In genomic region chr10:125061557-125062243, GRCh38 we compare ENCODE assay signal across 8 cellular contexts.
DNase-seq lines count a peak whose midpoint lies in the region; ATAC-seq and TF ChIP-seq lines count a peak whose summit lies in the region.

No MANE protein-coding gene starts in this region.

- H3K4me3 Mint-ChIP-seq in brain: no peak overlapping the region
- no peak overlapping the region for H3K4me3 Mint-ChIP-seq in naive thymus-derived CD4-positive, alpha-beta T cell
- H3K4me3 Mint-ChIP-seq in activated CD8-positive, alpha-beta memory T cell treated with anti-CD3 and anti-CD28 coated beads, Interleukin-2, amount 10 ng/mL, durations not matched to agents 7 days and 5 days: no peak overlapping the region
- H3K4me3 Mint-ChIP-seq in activated naive CD8-positive, alpha-beta T cell treated with anti-CD3 and anti-CD28 coated beads for 36 hours: no peak overlapping the region

- H3K4me1 ChIP-seq in naive thymus-derived CD4-positive, alpha-beta T cell (ENCODE audit: control insufficient read depth in 2 of 2, insufficient read depth in 2 of 2, low read length in 2 of 2): no peaks in the 10 kb centered on the region
- peaks cover 20% of the 10 kb centered on the region for H3K4me1 ChIP-seq in foreskin keratinocyte

- H3K27me3 Mint-ChIP-seq in brain: no peaks in the 10 kb centered on the region
- H3K27me3 Mint-ChIP-seq in naive thymus-derived CD4-positive, alpha-beta T cell: peaks cover 0 to 12% (median 7%) of the 10 kb centered on the region in 5 donors
- peaks cover 73% of the 10 kb centered on the region for H3K27me3 Mint-ChIP-seq in activated CD8-positive, alpha-beta memory T cell treated with anti-CD3 and anti-CD28 coated beads, Interleukin-2, amount 10 ng/mL, durations not matched to agents 7 days and 5 days
- peaks cover 67% of the 10 kb centered on the region for H3K27me3 Mint-ChIP-seq in activated naive CD8-positive, alpha-beta T cell treated with anti-CD3 and anti-CD28 coated beads for 36 hours

- intact Hi-C loops in naive thymus-derived CD4-positive, alpha-beta T cell (cut with micrococcal nuclease): no loop called here

- peaks cover 29% of the 10 kb centered on the region for H3K36me3 Mint-ChIP-seq in brain
- peaks cover 0 to 3% (median 0%) of the 10 kb centered on the region in 5 donors for H3K36me3 Mint-ChIP-seq in naive thymus-derived CD4-positive, alpha-beta T cell
- H3K36me3 Mint-ChIP-seq in activated CD8-positive, alpha-beta memory T cell treated with anti-CD3 and anti-CD28 coated beads, Interleukin-2, amount 10 ng/mL, durations not matched to agents 7 days and 5 days: no peaks in the 10 kb centered on the region
- no peaks in the 10 kb centered on the region for H3K36me3 Mint-ChIP-seq in activated naive CD8-positive, alpha-beta T cell treated with anti-CD3 and anti-CD28 coated beads for 36 hours

- DNase-seq in AG04450 (ENCODE audit: low read depth, low spot score) (no peak), foreskin keratinocyte (no peak)
- DNase-seq in naive thymus-derived CD4-positive, alpha-beta T cell: no peak
- no peak for DNase-seq in activated CD8-positive, alpha-beta memory T cell treated with anti-CD3 and anti-CD28 coated beads, Interleukin-2, amount 10 ng/mL, durations not matched to agents 7 days and 5 days
- DNase-seq in activated naive CD8-positive, alpha-beta T cell treated with anti-CD3 and anti-CD28 coated beads for 36 hours: no peak

- no peaks in the 10 kb centered on the region; the same call in 1 of the 2 replicates for H3K9me3 ChIP-seq in AG04450 (ENCODE audit: control insufficient read depth, insufficient read depth, low read length)
- H3K9me3 ChIP-seq in naive thymus-derived CD4-positive, alpha-beta T cell (ENCODE audit: control insufficient read depth in 2 of 3, low read length in 3 of 3): no peaks in the 10 kb centered on the region

- peak; percentile 37 for ATAC-seq in HG02973 (IDR thresholded peaks at IDR 0.05; ENCODE audit: unreplicated experiment)
- peak; percentile 57 for ATAC-seq in naive thymus-derived CD4-positive, alpha-beta T cell
- ATAC-seq in activated CD8-positive, alpha-beta memory T cell treated with anti-CD3 and anti-CD28 coated beads, Interleukin-2, amount 10 ng/mL, durations not matched to agents 7 days and 5 days: no peak
- no peak for ATAC-seq in HG03045 (IDR thresholded peaks at IDR 0.05; ENCODE audit: unreplicated experiment)
- no peak for ATAC-seq in foreskin keratinocyte

- H3K27ac ChIP-seq in AG04450 (ENCODE audit: low read depth, low read length) (peak overlapping the region; percentile 70), foreskin keratinocyte (no peak overlapping the region)
- no peak overlapping the region for H3K27ac ChIP-seq in naive thymus-derived CD4-positive, alpha-beta T cell (ENCODE audit: low read depth, low read length)

- POLR2A ChIA-PET in AG04450 (lab: Yijun Ruan, JAX): interaction anchor here (0.6 kb wide), 1 partner anchor 62 kb away, joined by 4 read pairs; no protein-coding TSS in a partner anchor
- POLR2A ChIA-PET in naive thymus-derived CD4-positive, alpha-beta T cell (lab: Charles Lee): no interaction called here

- CTCF ChIA-PET in AG04450 (lab: Charles Lee): interaction anchor here (0.5 to 4.1 kb wide), 25 partner anchors 8 to 771 kb away, joined by 3 to 86 read pairs (median 3); no protein-coding TSS in a partner anchor
- CTCF ChIA-PET in naive thymus-derived CD4-positive, alpha-beta T cell (lab: Charles Lee): no interaction called here
- CTCF ChIA-PET in activated CD8-positive, alpha-beta memory T cell treated with anti-CD3 and anti-CD28 coated beads, Interleukin-2, amount 10 ng/mL, durations not matched to agents 7 days and 5 days (lab: Charles Lee): interaction anchor here (1.0 to 1.6 kb wide), 6 partner anchors 12 to 531 kb away, joined by 3 to 9 read pairs (median 4); no protein-coding TSS in a partner anchor

- peaks cover 94% of the 10 kb centered on the region for H3K4me1 Mint-ChIP-seq in brain
- peaks cover 12 to 27% (median 16%) of the 10 kb centered on the region in 7 donors for H3K4me1 Mint-ChIP-seq in naive thymus-derived CD4-positive, alpha-beta T cell
- H3K4me1 Mint-ChIP-seq in activated CD8-positive, alpha-beta memory T cell treated with anti-CD3 and anti-CD28 coated beads, Interleukin-2, amount 10 ng/mL, durations not matched to agents 7 days and 5 days: peaks cover 15% of the 10 kb centered on the region
- H3K4me1 Mint-ChIP-seq in activated naive CD8-positive, alpha-beta T cell treated with anti-CD3 and anti-CD28 coated beads for 36 hours: peaks cover 18% of the 10 kb centered on the region

- peaks cover 0 to 13% (median 4%) of the 10 kb centered on the region in 5 experiments for H3K9me3 Mint-ChIP-seq in brain
- no peaks in the 10 kb centered on the region for H3K9me3 Mint-ChIP-seq in naive thymus-derived CD4-positive, alpha-beta T cell
- no peaks in the 10 kb centered on the region for H3K9me3 Mint-ChIP-seq in activated CD8-positive, alpha-beta memory T cell treated with anti-CD3 and anti-CD28 coated beads, Interleukin-2, amount 10 ng/mL, durations not matched to agents 7 days and 5 days (ENCODE audit: low read depth)
- H3K9me3 Mint-ChIP-seq in activated naive CD8-positive, alpha-beta T cell treated with anti-CD3 and anti-CD28 coated beads for 36 hours: no peaks in the 10 kb centered on the region

- H3K4me3 ChIP-seq in AG04450 (ENCODE audit: low read depth, low read length): no peak overlapping the region
- H3K4me3 ChIP-seq in naive thymus-derived CD4-positive, alpha-beta T cell (ENCODE audit: low read length): no peak overlapping the region

- H3K27me3 ChIP-seq in AG04450 (ENCODE audit: control insufficient read depth, insufficient read depth, low read length): no peaks in the 10 kb centered on the region
- H3K27me3 ChIP-seq in naive thymus-derived CD4-positive, alpha-beta T cell (ENCODE audit: control insufficient read depth in 2 of 2, insufficient read depth in 2 of 2, low read length in 2 of 2): no peaks in the 10 kb centered on the region
- no peaks in the 10 kb centered on the region for H3K27me3 ChIP-seq in foreskin keratinocyte

- H3K27ac Mint-ChIP-seq in brain: peak overlapping the region; percentile 25 to 99 (median 59)
- H3K27ac Mint-ChIP-seq in naive thymus-derived CD4-positive, alpha-beta T cell: no peak overlapping the region
- no peak overlapping the region for H3K27ac Mint-ChIP-seq in activated CD8-positive, alpha-beta memory T cell treated with anti-CD3 and anti-CD28 coated beads, Interleukin-2, amount 10 ng/mL, durations not matched to agents 7 days and 5 days
- no peak overlapping the region for H3K27ac Mint-ChIP-seq in activated naive CD8-positive, alpha-beta T cell treated with anti-CD3 and anti-CD28 coated beads for 36 hours

- no peaks in the 10 kb centered on the region for H3K36me3 ChIP-seq in naive thymus-derived CD4-positive, alpha-beta T cell (ENCODE audit: control insufficient read depth in 2 of 3, insufficient read depth in 3 of 3, low read length in 3 of 3)

- TF ChIP-seq CTCF in AG04450 (IDR thresholded peaks at IDR 0.05; ENCODE audit: low read depth, low read length) (no peak), brain (conservative IDR thresholded peaks at IDR 0.05) (no peak), foreskin keratinocyte (conservative IDR thresholded peaks at IDR 0.05) (no peak)

Comparison
In these comparisons a context has a peak if more than half of its experiments do, and no peak if none do; other contexts are left out.
1. ATAC-seq: peak in HG02973 (single experiment) and naive thymus-derived CD4-positive, alpha-beta T cell (single experiment); none in activated CD8-positive, alpha-beta memory T cell treated with anti-CD3 and anti-CD28 coated beads, Interleukin-2, amount 10 ng/mL, durations not matched to agents 7 days and 5 days (single experiment), HG03045 (single experiment) and foreskin keratinocyte (single experiment).
2. H3K27ac Mint-ChIP-seq: peak in brain (5 of 5); none in naive thymus-derived CD4-positive, alpha-beta T cell (0 of 9), activated CD8-positive, alpha-beta memory T cell treated with anti-CD3 and anti-CD28 coated beads, Interleukin-2, amount 10 ng/mL, durations not matched to agents 7 days and 5 days (single experiment) and activated naive CD8-positive, alpha-beta T cell treated with anti-CD3 and anti-CD28 coated beads for 36 hours (single experiment).